In the genomic region with DNA sequence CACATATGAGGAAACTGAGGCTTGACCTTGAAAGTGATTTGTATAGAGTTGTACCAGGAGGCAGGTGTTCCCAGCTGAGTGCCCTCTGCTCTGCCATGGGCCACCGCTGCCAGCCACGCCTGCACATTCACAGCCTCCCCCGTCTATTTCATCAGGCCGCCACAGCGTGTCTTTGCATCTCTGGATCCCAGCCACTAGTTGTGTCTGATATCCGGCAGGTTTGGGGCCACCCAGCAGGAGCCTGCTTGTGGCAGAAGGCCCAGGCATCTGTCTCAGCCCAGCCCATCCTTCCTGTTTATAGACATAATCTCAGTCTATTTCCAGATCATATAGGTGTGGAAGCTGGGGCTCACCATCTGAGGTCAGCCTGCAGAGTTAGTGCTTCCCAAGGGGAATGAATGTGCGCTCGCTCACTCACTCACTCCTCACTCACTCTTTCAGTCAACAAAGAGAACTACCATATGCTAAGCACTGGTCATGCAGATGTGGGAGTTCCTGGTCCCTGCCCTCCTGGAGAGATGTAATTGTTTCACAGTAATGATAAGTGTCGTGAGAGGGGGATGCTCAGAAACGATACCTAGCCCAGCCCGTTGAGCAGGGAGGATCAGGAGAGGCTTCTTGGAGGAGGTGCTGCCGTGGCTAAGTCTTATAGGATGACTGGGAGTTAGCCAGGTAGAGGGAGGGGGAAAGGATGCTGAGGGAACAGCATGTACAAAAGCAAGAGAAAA, we compare ENCODE assay signal across 1 cellular context.
TF ChIP-seq lines count a peak whose summit lies in the region.

No MANE protein-coding gene starts in this region.

TF ChIP-seq in A549, 52 proteins besides CTCF, POLR2A, EP300 and RAD21 (continued from another document):
- TF ChIP-seq HMGXB4 (CRISPR knock-in tag; IDR thresholded peaks at IDR 0.05; ENCODE audit: borderline replicate concordance) (no peak), RNF2 (IDR thresholded peaks at IDR 0.05; ENCODE audit: borderline replicate concordance, low read depth) (no peak), MAFK (IDR thresholded peaks at IDR 0.05; ENCODE audit: partially characterized antibody) (no peak), HDAC2 (IDR thresholded peaks at IDR 0.05) (no peak), CHD2 (IDR thresholded peaks at IDR 0.05; ENCODE audit: low read length, partially characterized antibody) (no peak), FOXS1 (CRISPR knock-in tag; IDR thresholded peaks at IDR 0.05) (no peak), CBX8 (IDR thresholded peaks at IDR 0.05) (no peak)
